Comparison of ENCODE assay signal across 8 cellular contexts in genomic region chr11:61336171-61336935, GRCh38. TPM values are rescaled to one million over a fixed set of nuclear protein-coding genes. Genes with fewer than 3 reads are reported as not detected.
A peak's percentile ranks its signal among the peaks of the same experiment; 100 is the strongest.
DNase-seq lines count a peak whose midpoint lies in the region; ATAC-seq and TF ChIP-seq lines count a peak whose summit lies in the region.

No MANE protein-coding gene starts in this region.

- no peaks in the 10 kb centered on the region for H3K27me3 ChIP-seq in CD8-positive, alpha-beta T cell (ENCODE audit: insufficient read depth, low read length)
- H3K27me3 ChIP-seq in mucosa of stomach (ENCODE audit: control insufficient read depth, insufficient read depth, low read length): no peaks in the 10 kb centered on the region

- CTCF ChIA-PET in CD8-positive, alpha-beta T cell (lab: Charles Lee): interaction anchor here (0.7 to 10.8 kb wide), 33 partner anchors 9 to 509 kb away, joined by 3 to 470 read pairs (median 6); partner anchors contain the start of genes CPSF7, CYB561A3, SDHAF2 and TMEM138

- H3K27ac ChIP-seq in CD8-positive, alpha-beta T cell (ENCODE audit: low read depth, low read length): no peak overlapping the region

- peak; percentile 94 for TF ChIP-seq CTCF in CD8-positive, alpha-beta T cell (IDR thresholded peaks at IDR 0.05)
- TF ChIP-seq CTCF in epithelial cell of proximal tubule (conservative IDR thresholded peaks at IDR 0.05; ENCODE audit: low read depth, low read length): peak; percentile 97

- no peaks in the 10 kb centered on the region for H3K9me3 Mint-ChIP-seq in CD8-positive, alpha-beta T cell

- peak; percentile 60 for ATAC-seq in CD8-positive, alpha-beta T cell
- ATAC-seq in GM21390 (IDR thresholded peaks at IDR 0.05; ENCODE audit: unreplicated experiment): peak; percentile 53

- H3K4me1 ChIP-seq in CD8-positive, alpha-beta T cell (ENCODE audit: insufficient read depth, low read length): peaks cover 28% of the 10 kb centered on the region
- peaks cover 42% of the 10 kb centered on the region for H3K4me1 ChIP-seq in mucosa of stomach (ENCODE audit: control insufficient read depth, insufficient read depth, low read length)

- intact Hi-C loops in CD8-positive, alpha-beta T cell (cut with DNase I, micrococcal nuclease): loop anchor here (1.0 to 10.0 kb wide), 9 partner anchors 25 to 432 kb away; partner anchors contain the start of genes TMEM216 (in 2 of the 2), CYB561A3 (in 1 of the 2), PRPF19 (in 1 of the 2) and SDHAF2 (in 1 of the 2)

- peaks cover 26% of the 10 kb centered on the region for H3K36me3 Mint-ChIP-seq in CD8-positive, alpha-beta T cell

- POLR2A ChIA-PET in CD8-positive, alpha-beta T cell (lab: Charles Lee): interaction anchor here (0.5 to 4.5 kb wide), 7 partner anchors 22 to 96 kb away, joined by 3 to 37 read pairs (median 6); partner anchors contain the start of genes CPSF7, CYB561A3, SDHAF2 and TMEM138

- H3K27me3 Mint-ChIP-seq in CD8-positive, alpha-beta T cell (ENCODE audit: low read depth): no peaks in the 10 kb centered on the region

- peak; percentile 68 to 91 (median 81) for DNase-seq in CD8-positive, alpha-beta T cell
- DNase-seq in KG1 (lab: John Stamatoyannopoulos, UW) (peak; percentile 72), OCI-M1 (lab: John Stamatoyannopoulos, UW) (peak; percentile 91), activated T-cell treated with anti-CD3 and anti-CD28 coated beads for 48 hours (ENCODE audit: low read depth) (peak; percentile 82), epithelial cell of proximal tubule (ENCODE audit: low read depth) (no peak)
- peak; percentile 60 for DNase-seq in stimulated activated CD8-positive, alpha-beta memory T cell treated with anti-CD3 and anti-CD28 coated beads, Interleukin-7, amount 100 ng/mL, for 1 hour (ENCODE audit: low read depth in 2 of 2)

- peak overlapping the region; percentile 86 for H3K27ac Mint-ChIP-seq in CD8-positive, alpha-beta T cell

- peaks cover 32% of the 10 kb centered on the region for H3K4me1 Mint-ChIP-seq in CD8-positive, alpha-beta T cell (ENCODE audit: low read depth)

- H3K9me3 ChIP-seq in CD8-positive, alpha-beta T cell (ENCODE audit: low read length): no peaks in the 10 kb centered on the region
- no peaks in the 10 kb centered on the region for H3K9me3 ChIP-seq in mucosa of stomach (ENCODE audit: control insufficient read depth, low read length)

- no peak overlapping the region for H3K4me3 ChIP-seq in CD8-positive, alpha-beta T cell (ENCODE audit: low read depth, low read length)
- H3K4me3 ChIP-seq in epithelial cell of proximal tubule (ENCODE audit: low read depth, low read length) (no peak overlapping the region), mucosa of stomach (ENCODE audit: low read length) (no peak overlapping the region)

- H3K36me3 ChIP-seq in CD8-positive, alpha-beta T cell (ENCODE audit: insufficient read depth, low read length): no peaks in the 10 kb centered on the region
- H3K36me3 ChIP-seq in mucosa of stomach (ENCODE audit: control insufficient read depth, insufficient read depth, low read length): no peaks in the 10 kb centered on the region

- H3K9ac ChIP-seq in mucosa of stomach (ENCODE audit: low read length): peak overlapping the region; percentile 19

- no peak overlapping the region for H3K4me3 Mint-ChIP-seq in CD8-positive, alpha-beta T cell

RNA-seq across cellular contexts. Expression of gene TKFC, which starts 3.3 kb away (rescaled TPM):
- 10 to 100 TPM; 15.8 to 16.1 TPM for total RNA-seq in CD8-positive, alpha-beta T cell
- total RNA-seq in epithelial cell of proximal tubule: 22.3 and 22.9 TPM in 2 replicates

RNA-seq across cellular contexts. Expression of gene DDB1, which starts 3.4 kb away (rescaled TPM):
- total RNA-seq in CD8-positive, alpha-beta T cell: 100 to 1,000 TPM; 196 to 201 TPM
- 175 and 218 TPM in 2 replicates for total RNA-seq in epithelial cell of proximal tubule

RNA-seq across cellular contexts. Expression of gene CYB561A3, which starts 25.3 kb away (rescaled TPM):
- total RNA-seq in CD8-positive, alpha-beta T cell: 10 to 100 TPM; 23.1 to 28.1 TPM
- 22.1 and 42.0 TPM in 2 replicates for total RNA-seq in epithelial cell of proximal tubule

RNA-seq across cellular contexts. Expression of gene TMEM138, which starts 25.8 kb away (rescaled TPM):
- 10 to 100 TPM; 60.7 to 62.5 TPM for total RNA-seq in CD8-positive, alpha-beta T cell
- 21.7 and 21.9 TPM in 2 replicates for total RNA-seq in epithelial cell of proximal tubule

RNA-seq across cellular contexts. Expression of gene VWCE, which starts 41.2 kb away (rescaled TPM):
- 1 to 10 TPM; 1.4 to 1.5 TPM for total RNA-seq in CD8-positive, alpha-beta T cell
- 0.65 and 3.5 TPM in 2 replicates for total RNA-seq in epithelial cell of proximal tubule
